Comparison of ENCODE assay signal across 1 cellular context in genomic region chr10:19767876-19768275, GRCh38.
TF ChIP-seq lines count a peak whose summit lies in the region.

No MANE protein-coding gene starts in this region.

TF ChIP-seq in GM23338, 12 proteins besides CTCF, POLR2A, EP300 and RAD21 (continued from another document):
- TF ChIP-seq ZNF462 (CRISPR knock-in tag; IDR thresholded peaks at IDR 0.05) (peak; percentile 30; the same call in 1 of the 2 replicates), POLR2AphosphoS5 (IDR thresholded peaks at IDR 0.05; ENCODE audit: low read depth) (no peak)
